In the genomic region with DNA sequence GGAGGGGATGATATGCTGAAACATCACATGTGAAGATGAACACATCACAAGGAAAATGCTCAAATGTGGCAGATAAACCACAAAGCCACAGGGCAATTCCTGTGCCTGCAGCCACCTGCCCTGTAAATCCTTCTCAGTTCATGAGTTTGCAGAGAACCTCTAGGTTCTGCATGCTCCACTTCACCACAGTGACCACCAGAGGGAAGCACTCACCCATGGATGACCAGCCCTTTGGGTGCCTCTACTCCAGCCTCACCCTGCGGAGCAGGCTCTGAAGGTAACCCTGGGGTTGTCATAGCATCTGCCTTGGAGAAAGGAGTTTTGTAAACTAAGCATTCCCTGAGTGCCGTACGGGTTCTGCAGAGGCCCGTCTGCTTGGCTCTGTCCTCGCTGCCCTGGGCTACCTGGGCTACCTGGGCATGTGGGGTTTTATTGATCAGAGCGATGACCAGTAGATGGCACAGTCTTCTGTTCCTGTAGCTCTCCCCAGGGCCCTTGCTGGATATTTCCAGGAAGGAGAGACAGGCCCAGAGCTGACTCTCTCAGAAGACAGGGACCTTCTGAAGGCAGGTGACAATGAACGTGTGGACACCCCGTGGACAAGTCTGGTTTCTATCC, we compare ENCODE assay signal across 8 cellular contexts. TPM values are rescaled to one million over a fixed set of nuclear protein-coding genes. Genes with fewer than 3 reads are reported as not detected.
DNase-seq lines count a peak whose midpoint lies in the region; ATAC-seq, FAIRE-seq and TF ChIP-seq lines count a peak whose summit lies in the region.

No MANE protein-coding gene starts in this region.

- H3K4me3 ChIP-seq in HL-60 (replicated peaks; ENCODE audit: insufficient read depth, low read length) (no peak overlapping the region), kidney (ENCODE audit: low read length in 2 of 2) (no peak overlapping the region)

- no peak overlapping the region for H3K4me3 Mint-ChIP-seq in activated T-cell treated with anti-CD3 and anti-CD28 coated beads, Interleukin-2, amount 50 U/mL, for 24 hours
- H3K4me3 Mint-ChIP-seq in WTC11 = no peak overlapping the region

- no peaks in the 10 kb centered on the region for H3K4me1 Mint-ChIP-seq in activated T-cell treated with anti-CD3 and anti-CD28 coated beads, Interleukin-2, amount 50 U/mL, for 24 hours (ENCODE audit: low read depth)
- no peaks in the 10 kb centered on the region for H3K4me1 Mint-ChIP-seq in WTC11

- H3K36me3 ChIP-seq in kidney (ENCODE audit: control insufficient read depth in 1 of 2, insufficient read depth in 2 of 2, low read length in 2 of 2) = no peaks in the 10 kb centered on the region

- DNase-seq in activated T-cell treated with anti-CD3 and anti-CD28 coated beads, Interleukin-2, amount 50 U/mL, for 48 hours = peak; percentile 30 to 31
- no peak for DNase-seq in activated T-cell treated with anti-CD3 and anti-CD28 coated beads, Interleukin-2, amount 50 U/mL, for 24 hours
- DNase-seq in HL-60 (ENCODE audit: low read depth in 1 of 2, low spot score in 1 of 2) (peak in 1 of 2 experiments; percentile 3), WTC11 (ENCODE audit: low spot score) (no peak), kidney (no peak), NCI-H1048 (lab: John Stamatoyannopoulos, UW) (no peak), DMS114 treated with DMSO at 0.1 percent for 48 hours (lab: John Stamatoyannopoulos, UW; ENCODE audit: unreplicated experiment) (no peak)
- no peak for DNase-seq in activated CD4-positive, alpha-beta T cell treated with anti-CD3 and anti-CD28 coated beads, Interleukin-2, amount 50 U/mL, for 4 hours

- no peaks in the 10 kb centered on the region for H3K36me3 Mint-ChIP-seq in activated T-cell treated with anti-CD3 and anti-CD28 coated beads, Interleukin-2, amount 50 U/mL, for 24 hours (ENCODE audit: low read depth)
- H3K36me3 Mint-ChIP-seq in WTC11 = no peaks in the 10 kb centered on the region

- FAIRE-seq in kidney (lab: Jason Lieb, UNC) = no peak

- H3K9me3 Mint-ChIP-seq in activated T-cell treated with anti-CD3 and anti-CD28 coated beads, Interleukin-2, amount 50 U/mL, for 24 hours = no peaks in the 10 kb centered on the region
- peaks cover 2% of the 10 kb centered on the region for H3K9me3 Mint-ChIP-seq in WTC11

- no peaks in the 10 kb centered on the region for H3K4me1 ChIP-seq in kidney (ENCODE audit: control insufficient read depth in 1 of 2, insufficient read depth in 1 of 2, low read depth in 1 of 2, low read length in 2 of 2)

- TF ChIP-seq CTCF in HL-60 (IDR thresholded peaks at IDR 0.05; ENCODE audit: insufficient read depth, low read length) (peak; percentile 69), WTC11 (IDR thresholded peaks at IDR 0.05) (peak; percentile 41; the same call in 1 of the 2 replicates), kidney (IDR thresholded peaks at IDR 0.05; ENCODE audit: borderline replicate concordance, extremely low read depth, insufficient read depth) (peak; percentile 39)

- no peaks in the 10 kb centered on the region for H3K9me3 ChIP-seq in kidney (ENCODE audit: control insufficient read depth in 1 of 2, low read length in 2 of 2)

- H3K27me3 ChIP-seq in HL-60 (ENCODE audit: insufficient read depth, poor library complexity, severe bottlenecking) = no peaks in the 10 kb centered on the region

- no peak overlapping the region for H3K27ac Mint-ChIP-seq in activated T-cell treated with anti-CD3 and anti-CD28 coated beads, Interleukin-2, amount 50 U/mL, for 24 hours
- no peak overlapping the region for H3K27ac Mint-ChIP-seq in WTC11

- intact Hi-C loops in kidney (cut with DNase I) = no loop called here

- H3K9ac ChIP-seq in kidney (ENCODE audit: low read length in 2 of 2) = no peak overlapping the region

- H3K27me3 Mint-ChIP-seq in activated T-cell treated with anti-CD3 and anti-CD28 coated beads, Interleukin-2, amount 50 U/mL, for 24 hours = peaks cover 10% of the 10 kb centered on the region
- peaks cover 2% of the 10 kb centered on the region; the same call in 1 of the 2 replicates for H3K27me3 Mint-ChIP-seq in WTC11 (ENCODE audit: low read depth)

- POLR2A ChIA-PET in WTC11 (lab: Charles Lee) = no interaction called here

- ATAC-seq in WTC11 = peak; percentile 98

- CTCF ChIA-PET in WTC11 (lab: Charles Lee) = interaction anchor here (0.5 to 3.6 kb wide), 16 partner anchors 9 to 427 kb away, joined by 3 to 19 read pairs (median 4); no protein-coding TSS in a partner anchor

- H3K27ac ChIP-seq in HL-60 (replicated peaks) = no peak overlapping the region
- no peak overlapping the region for H3K27ac ChIP-seq in kidney (ENCODE audit: low read depth in 2 of 2, low read length in 2 of 2)

TF ChIP-seq in WTC11, 78 proteins besides CTCF, POLR2A, EP300 and RAD21 (continues in another document):
- TF ChIP-seq, protein P1, sequence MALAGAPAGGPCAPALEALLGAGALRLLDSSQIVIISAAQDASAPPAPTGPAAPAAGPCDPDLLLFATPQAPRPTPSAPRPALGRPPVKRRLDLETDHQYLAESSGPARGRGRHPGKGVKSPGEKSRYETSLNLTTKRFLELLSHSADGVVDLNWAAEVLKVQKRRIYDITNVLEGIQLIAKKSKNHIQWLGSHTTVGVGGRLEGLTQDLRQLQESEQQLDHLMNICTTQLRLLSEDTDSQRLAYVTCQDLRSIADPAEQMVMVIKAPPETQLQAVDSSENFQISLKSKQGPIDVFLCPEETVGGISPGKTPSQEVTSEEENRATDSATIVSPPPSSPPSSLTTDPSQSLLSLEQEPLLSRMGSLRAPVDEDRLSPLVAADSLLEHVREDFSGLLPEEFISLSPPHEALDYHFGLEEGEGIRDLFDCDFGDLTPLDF (CRISPR knock-in tag; IDR thresholded peaks at IDR 0.05) = no peak
- TF ChIP-seq GRHL2 (CRISPR knock-in tag; IDR thresholded peaks at IDR 0.05; ENCODE audit: insufficient replicate concordance, severe bottlenecking) = no peak
- no peak for TF ChIP-seq GTF2I (CRISPR knock-in tag; conservative IDR thresholded peaks at IDR 0.05)
- TF ChIP-seq, protein P2, sequence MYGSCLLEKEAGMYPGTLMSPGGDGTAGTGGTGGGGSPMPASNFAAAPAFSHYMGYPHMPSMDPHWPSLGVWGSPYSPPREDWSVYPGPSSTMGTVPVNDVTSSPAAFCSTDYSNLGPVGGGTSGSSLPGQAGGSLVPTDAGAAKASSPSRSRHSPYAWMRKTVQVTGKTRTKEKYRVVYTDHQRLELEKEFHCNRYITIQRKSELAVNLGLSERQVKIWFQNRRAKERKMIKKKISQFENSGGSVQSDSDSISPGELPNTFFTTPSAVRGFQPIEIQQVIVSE (CRISPR knock-in tag; IDR thresholded peaks at IDR 0.05; ENCODE audit: borderline replicate concordance) = no peak
- TF ChIP-seq MYBL2 (CRISPR knock-in tag; IDR thresholded peaks at IDR 0.05) = no peak
- no peak for TF ChIP-seq CREM (CRISPR knock-in tag; IDR thresholded peaks at IDR 0.05)
- no peak for TF ChIP-seq JAZF1 (CRISPR knock-in tag; IDR thresholded peaks at IDR 0.05)
- no peak for TF ChIP-seq ZNF396 (CRISPR knock-in tag; IDR thresholded peaks at IDR 0.05; ENCODE audit: borderline replicate concordance)
- TF ChIP-seq, protein P3, sequence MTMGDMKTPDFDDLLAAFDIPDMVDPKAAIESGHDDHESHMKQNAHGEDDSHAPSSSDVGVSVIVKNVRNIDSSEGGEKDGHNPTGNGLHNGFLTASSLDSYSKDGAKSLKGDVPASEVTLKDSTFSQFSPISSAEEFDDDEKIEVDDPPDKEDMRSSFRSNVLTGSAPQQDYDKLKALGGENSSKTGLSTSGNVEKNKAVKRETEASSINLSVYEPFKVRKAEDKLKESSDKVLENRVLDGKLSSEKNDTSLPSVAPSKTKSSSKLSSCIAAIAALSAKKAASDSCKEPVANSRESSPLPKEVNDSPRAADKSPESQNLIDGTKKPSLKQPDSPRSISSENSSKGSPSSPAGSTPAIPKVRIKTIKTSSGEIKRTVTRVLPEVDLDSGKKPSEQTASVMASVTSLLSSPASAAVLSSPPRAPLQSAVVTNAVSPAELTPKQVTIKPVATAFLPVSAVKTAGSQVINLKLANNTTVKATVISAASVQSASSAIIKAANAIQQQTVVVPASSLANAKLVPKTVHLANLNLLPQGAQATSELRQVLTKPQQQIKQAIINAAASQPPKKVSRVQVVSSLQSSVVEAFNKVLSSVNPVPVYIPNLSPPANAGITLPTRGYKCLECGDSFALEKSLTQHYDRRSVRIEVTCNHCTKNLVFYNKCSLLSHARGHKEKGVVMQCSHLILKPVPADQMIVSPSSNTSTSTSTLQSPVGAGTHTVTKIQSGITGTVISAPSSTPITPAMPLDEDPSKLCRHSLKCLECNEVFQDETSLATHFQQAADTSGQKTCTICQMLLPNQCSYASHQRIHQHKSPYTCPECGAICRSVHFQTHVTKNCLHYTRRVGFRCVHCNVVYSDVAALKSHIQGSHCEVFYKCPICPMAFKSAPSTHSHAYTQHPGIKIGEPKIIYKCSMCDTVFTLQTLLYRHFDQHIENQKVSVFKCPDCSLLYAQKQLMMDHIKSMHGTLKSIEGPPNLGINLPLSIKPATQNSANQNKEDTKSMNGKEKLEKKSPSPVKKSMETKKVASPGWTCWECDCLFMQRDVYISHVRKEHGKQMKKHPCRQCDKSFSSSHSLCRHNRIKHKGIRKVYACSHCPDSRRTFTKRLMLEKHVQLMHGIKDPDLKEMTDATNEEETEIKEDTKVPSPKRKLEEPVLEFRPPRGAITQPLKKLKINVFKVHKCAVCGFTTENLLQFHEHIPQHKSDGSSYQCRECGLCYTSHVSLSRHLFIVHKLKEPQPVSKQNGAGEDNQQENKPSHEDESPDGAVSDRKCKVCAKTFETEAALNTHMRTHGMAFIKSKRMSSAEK (CRISPR knock-in tag; IDR thresholded peaks at IDR 0.05; ENCODE audit: borderline replicate concordance) = no peak
- TF ChIP-seq, protein P4, sequence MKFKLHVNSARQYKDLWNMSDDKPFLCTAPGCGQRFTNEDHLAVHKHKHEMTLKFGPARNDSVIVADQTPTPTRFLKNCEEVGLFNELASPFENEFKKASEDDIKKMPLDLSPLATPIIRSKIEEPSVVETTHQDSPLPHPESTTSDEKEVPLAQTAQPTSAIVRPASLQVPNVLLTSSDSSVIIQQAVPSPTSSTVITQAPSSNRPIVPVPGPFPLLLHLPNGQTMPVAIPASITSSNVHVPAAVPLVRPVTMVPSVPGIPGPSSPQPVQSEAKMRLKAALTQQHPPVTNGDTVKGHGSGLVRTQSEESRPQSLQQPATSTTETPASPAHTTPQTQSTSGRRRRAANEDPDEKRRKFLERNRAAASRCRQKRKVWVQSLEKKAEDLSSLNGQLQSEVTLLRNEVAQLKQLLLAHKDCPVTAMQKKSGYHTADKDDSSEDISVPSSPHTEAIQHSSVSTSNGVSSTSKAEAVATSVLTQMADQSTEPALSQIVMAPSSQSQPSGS (CRISPR knock-in tag; IDR thresholded peaks at IDR 0.05; ENCODE audit: borderline replicate concordance, low read depth) = no peak
- TF ChIP-seq NR2C2 (CRISPR knock-in tag; IDR thresholded peaks at IDR 0.05) = no peak
- no peak for TF ChIP-seq RORB (CRISPR knock-in tag; IDR thresholded peaks at IDR 0.05)
- no peak for TF ChIP-seq ZNF416 (CRISPR knock-in tag; IDR thresholded peaks at IDR 0.05)

RNA-seq across cellular contexts. Expression of a gene that starts 31.7 kb away (rescaled TPM):
- 4.5 to 6.2 TPM (median 5.8 TPM) in 3 replicates for total RNA-seq in WTC11 (2021)
- not detected for total RNA-seq in kidney
- not detected for polyA plus RNA-seq in kidney (ENCODE audit: insufficient read depth, low read depth, low replicate concordance)

RNA-seq across cellular contexts. Expression of a gene that starts 44.1 kb away (rescaled TPM):
- total RNA-seq in WTC11 (2021) (not detected in 3 replicates), kidney (not detected)
- not detected for polyA plus RNA-seq in kidney (ENCODE audit: insufficient read depth, low read depth, low replicate concordance)

Comparison
In these comparisons a context has a peak if more than half of its experiments do, and no peak if none do; other contexts are left out.
1. DNase-seq: peak in activated T-cell treated with anti-CD3 and anti-CD28 coated beads, Interleukin-2, amount 50 U/mL, for 48 hours (2 of 2); none in activated T-cell treated with anti-CD3 and anti-CD28 coated beads, Interleukin-2, amount 50 U/mL, for 24 hours (single experiment), WTC11 (single experiment), kidney (single experiment), NCI-H1048 (single experiment), DMS114 treated with DMSO at 0.1 percent for 48 hours (single experiment) and activated CD4-positive, alpha-beta T cell treated with anti-CD3 and anti-CD28 coated beads, Interleukin-2, amount 50 U/mL, for 4 hours (0 of 2).
2. Peak in every context shown above with its lines, with median percentiles within 50 percentile points of each other: CTCF ChIP-seq.